15 cellular contexts compared by ENCODE assay signal in genomic region chr15:87850916-87851315, GRCh38.
DNase-seq lines count a peak whose midpoint lies in the region; TF ChIP-seq lines count a peak whose summit lies in the region.
"Had no signal": no experiment of that assay in that cellular context is flagged by ENCODE, and none has a peak within 500 bp of the region (broad histone marks: within the 10 kb centered on the region; RNA-seq: fewer than 3 reads in every experiment).

No MANE protein-coding gene starts in this region.

- H2AFZ ChIP-seq in mesenchymal stem cell (ENCODE audit: low read depth, low read length) = no peak overlapping the region

- no peak overlapping the region for H2BK5ac ChIP-seq in mesenchymal stem cell (ENCODE audit: low read depth, low read length, poor library complexity, severe bottlenecking)

- no peak overlapping the region for H4K8ac ChIP-seq in mesenchymal stem cell (ENCODE audit: low read length)

- H3K36me3 ChIP-seq in left ventricle myocardium inferior (no peaks in the 10 kb centered on the region), Peyer's patch (no peaks in the 10 kb centered on the region), mesenchymal stem cell (ENCODE audit: control insufficient read depth in 1 of 2, insufficient read depth in 2 of 2, low read depth in 1 of 2, low read length in 2 of 2) (no peaks in the 10 kb centered on the region)

- no peak overlapping the region for H4K91ac ChIP-seq in mesenchymal stem cell (ENCODE audit: low read length)

- H3K27ac ChIP-seq in left ventricle myocardium inferior (replicated peaks) (peak overlapping the region; percentile 83), Peyer's patch (no peak overlapping the region), mesenchymal stem cell (ENCODE audit: low read length, poor library complexity, severe bottlenecking) (no peak overlapping the region)
- H3K27ac ChIP-seq: A549 had no signal

- H3K9ac ChIP-seq in mesenchymal stem cell (ENCODE audit: low read length) = no peak overlapping the region

- H3K4ac ChIP-seq in mesenchymal stem cell (ENCODE audit: low read depth in 1 of 2, low read length in 2 of 2) = no peak overlapping the region

- no peak overlapping the region for H2BK12ac ChIP-seq in mesenchymal stem cell (ENCODE audit: low read length in 2 of 2)

- in situ Hi-C loops in G401 (cut with HindIII; ENCODE audit: low sequenced_read_pairs) = no loop called here

- H3K4me1 ChIP-seq in left ventricle myocardium inferior (peaks cover 6% of the 10 kb centered on the region), Peyer's patch (no peaks in the 10 kb centered on the region), mesenchymal stem cell (ENCODE audit: control insufficient read depth, insufficient read depth, low read depth, low read length) (no peaks in the 10 kb centered on the region)
- H3K4me1 ChIP-seq: A549 had no signal

- H3K27me3 ChIP-seq in left ventricle myocardium inferior (ENCODE audit: low read depth) = no peaks in the 10 kb centered on the region
- no peaks in the 10 kb centered on the region for H3K27me3 ChIP-seq in Peyer's patch
- H3K27me3 ChIP-seq in mesenchymal stem cell (ENCODE audit: control insufficient read depth in 1 of 2, insufficient read depth in 1 of 2, low read length in 2 of 2) = peaks cover 0 to 8% of the 10 kb centered on the region in 2 experiments

- 82% methylated on average over 4 of the region's 4 CpGs for WGBS in mesenchymal stem cell

- TF ChIP-seq CTCF in left ventricle myocardium inferior (IDR thresholded peaks at IDR 0.05; ENCODE audit: borderline replicate concordance) = no peak
- TF ChIP-seq CTCF in Peyer's patch (IDR thresholded peaks at IDR 0.05) = no peak

- H3K9me3 ChIP-seq in left ventricle myocardium inferior (replicated peaks) (no peaks in the 10 kb centered on the region), Peyer's patch (no peaks in the 10 kb centered on the region), mesenchymal stem cell (ENCODE audit: control insufficient read depth, low read length) (peaks cover under 1% of the 10 kb centered on the region)
- H3K9me3 ChIP-seq: A549 had no signal

- no peak overlapping the region for H3K4me2 ChIP-seq in mesenchymal stem cell (ENCODE audit: low read length, poor library complexity, severe bottlenecking)
- H3K4me2 ChIP-seq: A549 had no signal

- intact Hi-C loops in left ventricle myocardium inferior (cut with micrococcal nuclease) = no loop called here

- no peak overlapping the region for H3K18ac ChIP-seq in mesenchymal stem cell (ENCODE audit: low read depth in 1 of 2, low read length in 2 of 2)

- no peaks in the 10 kb centered on the region for H3K79me1 ChIP-seq in mesenchymal stem cell (replicated peaks; ENCODE audit: low read length, poor library complexity, severe bottlenecking)

- H3K14ac ChIP-seq in mesenchymal stem cell (ENCODE audit: low read length in 2 of 2) = no peak overlapping the region

- H2AK5ac ChIP-seq in mesenchymal stem cell (ENCODE audit: low read length, severe bottlenecking) = no peak overlapping the region

- H2BK120ac ChIP-seq in mesenchymal stem cell (ENCODE audit: low read depth, low read length) = no peak overlapping the region

- peak; percentile 83 for DNase-seq in G401 (ENCODE audit: low spot score)
- peak; percentile 58 for DNase-seq in NCI-H446 treated with DMSO at 0.1 percent for 48 hours (lab: John Stamatoyannopoulos, UW)
- peak; percentile 73 for DNase-seq in cerebellum (ENCODE audit: low spot score)
- DNase-seq in left ventricle myocardium inferior = peak; percentile 18
- DNase-seq in Peyer's patch = no peak
- no peak for DNase-seq in NCI-H2029 treated with DMSO at 0.1 percent for 48 hours (lab: John Stamatoyannopoulos, UW)
- no peak for DNase-seq in mesenchymal stem cell
- no peak for DNase-seq in amygdala (lab: John Stamatoyannopoulos, UW)
- DNase-seq: GDM1, KG1, NCI-H1092 treated with DMSO at 0.1 percent for 48 hours, NCI-H1436 treated with DMSO at 0.1 percent for 48 hours, NCI-H2029, NCI-H69 had no signal

- H2BK15ac ChIP-seq in mesenchymal stem cell (ENCODE audit: low read depth, poor library complexity, severe bottlenecking) = no peak overlapping the region

- H3K23ac ChIP-seq in mesenchymal stem cell (ENCODE audit: low read length in 2 of 2) = no peak overlapping the region

- H3K4me3 ChIP-seq in left ventricle myocardium inferior (no peak overlapping the region), Peyer's patch (no peak overlapping the region), mesenchymal stem cell (ENCODE audit: insufficient read depth in 1 of 2, low read depth in 1 of 2, low read length in 2 of 2) (no peak overlapping the region)
- H3K4me3 ChIP-seq: A549 had no signal

- TF ChIP-seq POLR2A in Peyer's patch (IDR thresholded peaks at IDR 0.05) = no peak

Comparison
In these comparisons a context has a peak if more than half of its experiments do, and no peak if none do; other contexts are left out.
1. DNase-seq: peak in G401 (single experiment), NCI-H446 treated with DMSO at 0.1 percent for 48 hours (single experiment), cerebellum (single experiment) and left ventricle myocardium inferior (single experiment); none in Peyer's patch (0 of 3), NCI-H2029 treated with DMSO at 0.1 percent for 48 hours (single experiment), mesenchymal stem cell (single experiment) and amygdala (0 of 56).